ENCODE assay signal across 1 cellular context in genomic region chr19:38656171-38656981, GRCh38.
TF ChIP-seq lines count a peak whose summit lies in the region.

No MANE protein-coding gene starts in this region.

TF ChIP-seq in HEK293, 187 proteins besides CTCF, POLR2A, EP300 and RAD21 (continues in another document):
- TF ChIP-seq ZFP69B (tag by site-specific recombination; IDR thresholded peaks at IDR 0.05) (no peak), FEZF1 (tag by site-specific recombination; IDR thresholded peaks at IDR 0.05) (no peak), ZNF184 (tag by site-specific recombination; IDR thresholded peaks at IDR 0.05) (no peak), ZNF175 (tag by site-specific recombination; IDR thresholded peaks at IDR 0.05) (no peak), ZNF670 (tag by site-specific recombination; IDR thresholded peaks at IDR 0.05; ENCODE audit: low read depth) (no peak), ZSCAN16 (tag by site-specific recombination; IDR thresholded peaks at IDR 0.05) (no peak), ZNF776 (tag by site-specific recombination; IDR thresholded peaks at IDR 0.05; ENCODE audit: borderline replicate concordance) (no peak), ZNF274 (IDR thresholded peaks at IDR 0.05; ENCODE audit: low read length) (no peak), ZNF274 (tag by site-specific recombination; IDR thresholded peaks at IDR 0.05; ENCODE audit: borderline replicate concordance) (no peak), GLIS2 (tag by site-specific recombination; IDR thresholded peaks at IDR 0.05) (no peak), AEBP2 (tag by site-specific recombination; IDR thresholded peaks at IDR 0.05; ENCODE audit: borderline replicate concordance) (no peak), ZNF626 (tag by site-specific recombination; IDR thresholded peaks at IDR 0.05) (no peak), SP2 (tag by site-specific recombination; IDR thresholded peaks at IDR 0.05) (no peak), ZXDB (tag by site-specific recombination; IDR thresholded peaks at IDR 0.05) (0 out of 2 replicates have a peak, but pooled peaks have one; percentile 27), ZNF169 (tag by site-specific recombination; IDR thresholded peaks at IDR 0.05) (no peak), REPIN1 (tag by site-specific recombination; IDR thresholded peaks at IDR 0.05; ENCODE audit: low read depth) (no peak), ZNF146 (tag by site-specific recombination; IDR thresholded peaks at IDR 0.05) (no peak), KLF7 (tag by site-specific recombination; IDR thresholded peaks at IDR 0.05; ENCODE audit: borderline replicate concordance) (no peak), ZBTB17 (tag by site-specific recombination; IDR thresholded peaks at IDR 0.05) (peak; percentile 43), ZNF433 (tag by site-specific recombination; IDR thresholded peaks at IDR 0.05; ENCODE audit: low read depth) (no peak), ZNF704 (tag by site-specific recombination; IDR thresholded peaks at IDR 0.05) (no peak), GLIS1 (tag by site-specific recombination; IDR thresholded peaks at IDR 0.05) (peak; percentile 44), ZNF837 (tag by site-specific recombination; IDR thresholded peaks at IDR 0.05) (no peak), ZNF426 (tag by site-specific recombination; IDR thresholded peaks at IDR 0.05) (no peak), SETDB1 (IDR thresholded peaks at IDR 0.05; ENCODE audit: insufficient read length, low read length) (no peak), TRIM28 (IDR thresholded peaks at IDR 0.05; ENCODE audit: borderline replicate concordance, low read length) (no peak), ZNF660 (tag by site-specific recombination; IDR thresholded peaks at IDR 0.05) (0 out of 2 replicates have a peak, but pooled peaks have one; percentile 41), ZNF148 (tag by site-specific recombination; IDR thresholded peaks at IDR 0.05; ENCODE audit: borderline replicate concordance) (no peak), ZNF211 (tag by site-specific recombination; IDR thresholded peaks at IDR 0.05; ENCODE audit: low read depth) (no peak), ZNF138 (tag by site-specific recombination; IDR thresholded peaks at IDR 0.05; ENCODE audit: borderline replicate concordance) (no peak), INSM2 (tag by site-specific recombination; IDR thresholded peaks at IDR 0.05) (no peak), ZBTB20 (tag by site-specific recombination; IDR thresholded peaks at IDR 0.05) (no peak), HOXD13 (CRISPR knock-in tag; IDR thresholded peaks at IDR 0.05; ENCODE audit: borderline replicate concordance) (no peak), ZNF302 (tag by site-specific recombination; IDR thresholded peaks at IDR 0.05; ENCODE audit: low read depth) (no peak), ZNF391 (tag by site-specific recombination; IDR thresholded peaks at IDR 0.05; ENCODE audit: borderline replicate concordance, low read depth) (no peak), ZNF747 (tag by site-specific recombination; IDR thresholded peaks at IDR 0.05) (no peak), ZNF112 (tag by site-specific recombination; IDR thresholded peaks at IDR 0.05) (no peak), ZBTB26 (tag by site-specific recombination; optimal IDR thresholded peaks at IDR 0.05) (no peak), GLI4 (tag by site-specific recombination; IDR thresholded peaks at IDR 0.05) (no peak), ZNF514 (tag by site-specific recombination; IDR thresholded peaks at IDR 0.05) (no peak), PRDM1 (tag by site-specific recombination; IDR thresholded peaks at IDR 0.05) (no peak), BCL11A (tag by site-specific recombination; IDR thresholded peaks at IDR 0.05; ENCODE audit: low read depth) (no peak), ZNF843 (tag by site-specific recombination; IDR thresholded peaks at IDR 0.05) (no peak)
- TF ChIP-seq, protein P1, sequence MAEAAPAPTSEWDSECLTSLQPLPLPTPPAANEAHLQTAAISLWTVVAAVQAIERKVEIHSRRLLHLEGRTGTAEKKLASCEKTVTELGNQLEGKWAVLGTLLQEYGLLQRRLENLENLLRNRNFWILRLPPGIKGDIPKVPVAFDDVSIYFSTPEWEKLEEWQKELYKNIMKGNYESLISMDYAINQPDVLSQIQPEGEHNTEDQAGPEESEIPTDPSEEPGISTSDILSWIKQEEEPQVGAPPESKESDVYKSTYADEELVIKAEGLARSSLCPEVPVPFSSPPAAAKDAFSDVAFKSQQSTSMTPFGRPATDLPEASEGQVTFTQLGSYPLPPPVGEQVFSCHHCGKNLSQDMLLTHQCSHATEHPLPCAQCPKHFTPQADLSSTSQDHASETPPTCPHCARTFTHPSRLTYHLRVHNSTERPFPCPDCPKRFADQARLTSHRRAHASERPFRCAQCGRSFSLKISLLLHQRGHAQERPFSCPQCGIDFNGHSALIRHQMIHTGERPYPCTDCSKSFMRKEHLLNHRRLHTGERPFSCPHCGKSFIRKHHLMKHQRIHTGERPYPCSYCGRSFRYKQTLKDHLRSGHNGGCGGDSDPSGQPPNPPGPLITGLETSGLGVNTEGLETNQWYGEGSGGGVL (tag by site-specific recombination; IDR thresholded peaks at IDR 0.05): no peak
- TF ChIP-seq, protein P2, sequence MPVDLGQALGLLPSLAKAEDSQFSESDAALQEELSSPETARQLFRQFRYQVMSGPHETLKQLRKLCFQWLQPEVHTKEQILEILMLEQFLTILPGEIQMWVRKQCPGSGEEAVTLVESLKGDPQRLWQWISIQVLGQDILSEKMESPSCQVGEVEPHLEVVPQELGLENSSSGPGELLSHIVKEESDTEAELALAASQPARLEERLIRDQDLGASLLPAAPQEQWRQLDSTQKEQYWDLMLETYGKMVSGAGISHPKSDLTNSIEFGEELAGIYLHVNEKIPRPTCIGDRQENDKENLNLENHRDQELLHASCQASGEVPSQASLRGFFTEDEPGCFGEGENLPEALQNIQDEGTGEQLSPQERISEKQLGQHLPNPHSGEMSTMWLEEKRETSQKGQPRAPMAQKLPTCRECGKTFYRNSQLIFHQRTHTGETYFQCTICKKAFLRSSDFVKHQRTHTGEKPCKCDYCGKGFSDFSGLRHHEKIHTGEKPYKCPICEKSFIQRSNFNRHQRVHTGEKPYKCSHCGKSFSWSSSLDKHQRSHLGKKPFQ (tag by site-specific recombination; IDR thresholded peaks at IDR 0.05): no peak
- TF ChIP-seq, protein P3, sequence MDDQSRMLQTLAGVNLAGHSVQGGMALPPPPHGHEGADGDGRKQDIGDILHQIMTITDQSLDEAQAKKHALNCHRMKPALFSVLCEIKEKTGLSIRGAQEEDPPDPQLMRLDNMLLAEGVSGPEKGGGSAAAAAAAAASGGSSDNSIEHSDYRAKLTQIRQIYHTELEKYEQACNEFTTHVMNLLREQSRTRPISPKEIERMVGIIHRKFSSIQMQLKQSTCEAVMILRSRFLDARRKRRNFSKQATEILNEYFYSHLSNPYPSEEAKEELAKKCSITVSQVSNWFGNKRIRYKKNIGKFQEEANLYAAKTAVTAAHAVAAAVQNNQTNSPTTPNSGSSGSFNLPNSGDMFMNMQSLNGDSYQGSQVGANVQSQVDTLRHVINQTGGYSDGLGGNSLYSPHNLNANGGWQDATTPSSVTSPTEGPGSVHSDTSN (CRISPR knock-in tag; IDR thresholded peaks at IDR 0.05): no peak
- TF ChIP-seq, protein P4, sequence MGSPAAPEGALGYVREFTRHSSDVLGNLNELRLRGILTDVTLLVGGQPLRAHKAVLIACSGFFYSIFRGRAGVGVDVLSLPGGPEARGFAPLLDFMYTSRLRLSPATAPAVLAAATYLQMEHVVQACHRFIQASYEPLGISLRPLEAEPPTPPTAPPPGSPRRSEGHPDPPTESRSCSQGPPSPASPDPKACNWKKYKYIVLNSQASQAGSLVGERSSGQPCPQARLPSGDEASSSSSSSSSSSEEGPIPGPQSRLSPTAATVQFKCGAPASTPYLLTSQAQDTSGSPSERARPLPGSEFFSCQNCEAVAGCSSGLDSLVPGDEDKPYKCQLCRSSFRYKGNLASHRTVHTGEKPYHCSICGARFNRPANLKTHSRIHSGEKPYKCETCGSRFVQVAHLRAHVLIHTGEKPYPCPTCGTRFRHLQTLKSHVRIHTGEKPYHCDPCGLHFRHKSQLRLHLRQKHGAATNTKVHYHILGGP (tag by site-specific recombination; IDR thresholded peaks at IDR 0.05): no peak
- TF ChIP-seq, protein P5, sequence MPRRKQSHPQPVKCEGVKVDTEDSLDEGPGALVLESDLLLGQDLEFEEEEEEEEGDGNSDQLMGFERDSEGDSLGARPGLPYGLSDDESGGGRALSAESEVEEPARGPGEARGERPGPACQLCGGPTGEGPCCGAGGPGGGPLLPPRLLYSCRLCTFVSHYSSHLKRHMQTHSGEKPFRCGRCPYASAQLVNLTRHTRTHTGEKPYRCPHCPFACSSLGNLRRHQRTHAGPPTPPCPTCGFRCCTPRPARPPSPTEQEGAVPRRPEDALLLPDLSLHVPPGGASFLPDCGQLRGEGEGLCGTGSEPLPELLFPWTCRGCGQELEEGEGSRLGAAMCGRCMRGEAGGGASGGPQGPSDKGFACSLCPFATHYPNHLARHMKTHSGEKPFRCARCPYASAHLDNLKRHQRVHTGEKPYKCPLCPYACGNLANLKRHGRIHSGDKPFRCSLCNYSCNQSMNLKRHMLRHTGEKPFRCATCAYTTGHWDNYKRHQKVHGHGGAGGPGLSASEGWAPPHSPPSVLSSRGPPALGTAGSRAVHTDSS (tag by site-specific recombination; IDR thresholded peaks at IDR 0.05): no peak
